In genomic region chr1:89524369-89525168, GRCh38 we compare ENCODE assay signal across 8 cellular contexts. TPM values are rescaled to one million over a fixed set of nuclear protein-coding genes. Genes with fewer than 3 reads are reported as not detected.
DNase-seq lines count a peak whose midpoint lies in the region; ATAC-seq and TF ChIP-seq lines count a peak whose summit lies in the region.

TSS of gene LRRC8B (plus strand) at chr1:89524829. CDS start at chr1:89582651, 57,822 bp downstream.

- TF ChIP-seq CTCF in astrocyte of the cerebellum (IDR thresholded peaks at IDR 0.05; ENCODE audit: low read depth, low read length, missing control alignments) (no peak), hepatocyte (IDR thresholded peaks at IDR 0.05; ENCODE audit: poor library complexity) (no peak)

- peak within 1 kb of the TSS; percentile 93 for H3K27ac ChIP-seq in hepatocyte

- H3K4me2 ChIP-seq in hepatocyte, result peak within 1 kb of the TSS; percentile 90

- H3K36me3 ChIP-seq in hepatocyte (replicated peaks; ENCODE audit: insufficient read depth, low read depth), result no peaks in the 10 kb centered on the region

- in situ Hi-C loops in astrocyte of the cerebellum (cut with HindIII; ENCODE audit: low sequenced_read_pairs), result no loop called here

- H3K4me1 ChIP-seq in hepatocyte (ENCODE audit: insufficient read depth), result peaks cover 7% of the 10 kb centered on the region

- no peaks in the 10 kb centered on the region for H4K20me1 ChIP-seq in hepatocyte (ENCODE audit: insufficient read depth, poor library complexity, severe bottlenecking)

- no peaks in the 10 kb centered on the region for H3K9me2 ChIP-seq in hepatocyte (replicated peaks; ENCODE audit: insufficient read depth)

- TF ChIP-seq POLR2A in GM15510 (IDR thresholded peaks at IDR 0.05; ENCODE audit: borderline replicate concordance, extremely low read depth, insufficient read length), result peak; percentile 64

- DNase-seq in NCI-H146 treated with DMSO at 0.1 percent for 48 hours (lab: John Stamatoyannopoulos, UW; ENCODE audit: unreplicated experiment), result peak; percentile 80
- peak; percentile 79 for DNase-seq in T-helper 9 cell
- DNase-seq in astrocyte of the cerebellum (ENCODE audit: low read depth), result peak; percentile 39
- DNase-seq in hepatocyte (ENCODE audit: low spot score), result peak; percentile 93
- peak; percentile 49 for DNase-seq in renal cortical epithelial cell (ENCODE audit: low read depth)
- DNase-seq in OCI-M2 (lab: John Stamatoyannopoulos, UW; ENCODE audit: unreplicated experiment), result no peak

- peak; percentile 90 for ATAC-seq in HG02763 (IDR thresholded peaks at IDR 0.05; ENCODE audit: unreplicated experiment)

- H3K4me3 ChIP-seq in astrocyte of the cerebellum (ENCODE audit: low read depth, low read length), result peak within 1 kb of the TSS; percentile 83
- H3K4me3 ChIP-seq in hepatocyte, result peak within 1 kb of the TSS; percentile 90

- H3K27me3 ChIP-seq in hepatocyte, result peaks cover 6% of the 10 kb centered on the region

- H3K9me3 ChIP-seq in hepatocyte (ENCODE audit: low read depth), result no peaks in the 10 kb centered on the region

- WGBS in hepatocyte (ENCODE audit: low lambda C conversion rate, missing lambda C conversion rate), result under 1% methylated on average over 66 of the region's 85 CpGs

- peaks cover 14% of the 10 kb centered on the region for H3K79me2 ChIP-seq in hepatocyte

- peak within 1 kb of the TSS; percentile 96 for H2AFZ ChIP-seq in hepatocyte

RNA-seq across cellular contexts. Expression of gene LRRC8B, which starts in this region (rescaled TPM):
- total RNA-seq in hepatocyte (5.1 and 9.5 TPM in 2 replicates), renal cortical epithelial cell (4.4 and 10.2 TPM in 2 replicates)
- 1.7 and 4.6 TPM in 2 replicates for polyA plus RNA-seq in hepatocyte
